1 cellular context compared by ENCODE assay signal in the genomic region with DNA sequence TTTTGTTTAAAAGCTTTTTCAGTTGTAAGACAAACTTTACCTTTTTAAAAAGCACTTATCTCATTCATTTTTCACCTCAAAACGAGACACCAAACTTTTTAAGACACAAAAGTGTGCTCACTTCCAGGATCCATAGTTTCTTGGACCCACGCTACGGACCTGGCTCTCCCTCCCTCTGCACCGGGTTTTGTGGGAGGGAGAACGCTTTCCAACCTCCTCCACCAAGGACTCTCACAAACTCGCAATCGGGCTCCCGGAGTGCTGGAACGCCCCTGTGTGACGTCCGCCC.
TF ChIP-seq lines count a peak whose summit lies in the region.

No MANE protein-coding gene starts in this region.

TF ChIP-seq in GM12878, 131 proteins besides CTCF, POLR2A, EP300 and RAD21 (continued from another document):
- TF ChIP-seq ZNF687 (IDR thresholded peaks at IDR 0.05) (no peak), TAF1 (IDR thresholded peaks at IDR 0.05; ENCODE audit: borderline replicate concordance, low read depth, low read length) (peak; percentile 63), FOS (IDR thresholded peaks at IDR 0.05; ENCODE audit: borderline replicate concordance, extremely low read depth, insufficient read length) (no peak), SMC3 (IDR thresholded peaks at IDR 0.05; ENCODE audit: borderline replicate concordance, low read length) (0 out of 2 replicates have a peak, but pooled peaks have one; percentile 1)
